Comparison of ENCODE assay signal across 9 cellular contexts in the genomic region with DNA sequence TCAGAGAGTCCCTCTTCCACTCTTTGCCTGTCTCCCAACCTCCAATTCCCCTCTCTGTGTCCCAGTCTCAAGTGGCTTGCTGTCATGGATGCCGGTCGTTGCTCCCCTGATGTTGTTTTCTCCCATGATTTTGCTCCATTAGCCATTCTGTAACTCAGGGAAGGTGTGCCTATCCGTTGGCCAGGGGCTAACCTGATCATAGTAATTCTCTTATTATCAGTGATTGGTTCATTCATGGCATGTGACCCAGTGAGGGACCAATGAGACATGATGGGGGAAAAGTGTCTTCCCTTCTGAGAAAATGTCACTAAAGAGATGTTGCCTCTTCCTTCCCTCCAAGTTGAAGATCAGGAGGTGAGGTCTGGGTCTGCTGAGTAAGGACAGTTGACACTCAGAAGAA.
"Had no signal": no experiment of that assay in that cellular context is flagged by ENCODE, and none has a peak within 500 bp of the region (broad histone marks: within the 10 kb centered on the region; RNA-seq: fewer than 3 reads in every experiment).

No MANE protein-coding gene starts in this region.

- H2AFZ ChIP-seq: GM23338 had no signal

- ATAC-seq: GM23338, HepG2 had no signal

- H3K4me2 ChIP-seq: GM23338 had no signal

- H3K9me3 Mint-ChIP-seq: GM23338, H9, IgD-negative memory B cell had no signal

- H3K27ac ChIP-seq: HL-60 had no signal

- H3K27ac Mint-ChIP-seq: GM23338, H9 had no signal

- FAIRE-seq: H1, H54, HepG2 had no signal

- DNase-seq: H9, HCEC 1CT, KBM-7 had no signal

- H3K4me3 ChIP-seq: GM23338 had no signal

- H3K27me3 Mint-ChIP-seq: IgD-negative memory B cell had no signal

- H3K4me3 Mint-ChIP-seq: GM23338, H9, IgD-negative memory B cell had no signal
